ENCODE assay signal across 2 cellular contexts in the genomic region with DNA sequence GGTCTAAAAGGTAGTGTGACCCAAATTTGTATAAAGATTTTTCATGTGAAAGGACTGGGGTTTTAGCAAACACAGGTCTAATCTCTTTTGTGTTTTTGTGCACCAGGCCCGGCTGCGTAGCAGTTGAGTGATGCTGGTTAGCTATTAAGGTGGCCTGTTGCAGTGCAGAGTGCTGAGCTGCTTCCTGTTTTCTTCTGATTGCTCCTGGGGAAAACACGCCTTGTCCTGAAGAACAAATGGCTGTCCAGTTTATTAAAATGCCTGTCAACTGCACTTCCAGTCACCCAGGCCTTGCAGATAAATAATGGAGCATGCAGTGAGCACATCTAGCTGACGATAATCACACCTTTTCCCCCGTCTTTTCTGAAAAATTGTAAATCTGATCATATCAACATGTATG.
TF ChIP-seq lines count a peak whose summit lies in the region.

No MANE protein-coding gene starts in this region.

TF ChIP-seq in PFSK-1, 5 proteins besides CTCF, POLR2A, EP300 and RAD21 (continued from another document):
- TF ChIP-seq SIN3A (IDR thresholded peaks at IDR 0.05; ENCODE audit: borderline replicate concordance, insufficient read depth, low read length) (peak; percentile 76; the same call in 1 of the 2 replicates), FOXP2 (optimal IDR thresholded peaks at IDR 0.05; ENCODE audit: borderline replicate concordance, extremely low read depth, extremely low read length, insufficient read depth) (no peak)
- TF ChIP-seq, protein P1, sequence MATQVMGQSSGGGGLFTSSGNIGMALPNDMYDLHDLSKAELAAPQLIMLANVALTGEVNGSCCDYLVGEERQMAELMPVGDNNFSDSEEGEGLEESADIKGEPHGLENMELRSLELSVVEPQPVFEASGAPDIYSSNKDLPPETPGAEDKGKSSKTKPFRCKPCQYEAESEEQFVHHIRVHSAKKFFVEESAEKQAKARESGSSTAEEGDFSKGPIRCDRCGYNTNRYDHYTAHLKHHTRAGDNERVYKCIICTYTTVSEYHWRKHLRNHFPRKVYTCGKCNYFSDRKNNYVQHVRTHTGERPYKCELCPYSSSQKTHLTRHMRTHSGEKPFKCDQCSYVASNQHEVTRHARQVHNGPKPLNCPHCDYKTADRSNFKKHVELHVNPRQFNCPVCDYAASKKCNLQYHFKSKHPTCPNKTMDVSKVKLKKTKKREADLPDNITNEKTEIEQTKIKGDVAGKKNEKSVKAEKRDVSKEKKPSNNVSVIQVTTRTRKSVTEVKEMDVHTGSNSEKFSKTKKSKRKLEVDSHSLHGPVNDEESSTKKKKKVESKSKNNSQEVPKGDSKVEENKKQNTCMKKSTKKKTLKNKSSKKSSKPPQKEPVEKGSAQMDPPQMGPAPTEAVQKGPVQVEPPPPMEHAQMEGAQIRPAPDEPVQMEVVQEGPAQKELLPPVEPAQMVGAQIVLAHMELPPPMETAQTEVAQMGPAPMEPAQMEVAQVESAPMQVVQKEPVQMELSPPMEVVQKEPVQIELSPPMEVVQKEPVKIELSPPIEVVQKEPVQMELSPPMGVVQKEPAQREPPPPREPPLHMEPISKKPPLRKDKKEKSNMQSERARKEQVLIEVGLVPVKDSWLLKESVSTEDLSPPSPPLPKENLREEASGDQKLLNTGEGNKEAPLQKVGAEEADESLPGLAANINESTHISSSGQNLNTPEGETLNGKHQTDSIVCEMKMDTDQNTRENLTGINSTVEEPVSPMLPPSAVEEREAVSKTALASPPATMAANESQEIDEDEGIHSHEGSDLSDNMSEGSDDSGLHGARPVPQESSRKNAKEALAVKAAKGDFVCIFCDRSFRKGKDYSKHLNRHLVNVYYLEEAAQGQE (IDR thresholded peaks at IDR 0.05; ENCODE audit: insufficient read depth in 1 of 2, low read depth in 2 of 2, low read length in 2 of 2) = peak in 1 of 2 experiments; percentile 43; a peak in 1 of 4 replicates

TF ChIP-seq in neural cell, 6 proteins besides CTCF, POLR2A, EP300 and RAD21 (continued from another document):
- TF ChIP-seq, protein P1 (IDR thresholded peaks at IDR 0.05; ENCODE audit: borderline replicate concordance) = peak; percentile 30
- TF ChIP-seq MXI1 (conservative IDR thresholded peaks at IDR 0.05; ENCODE audit: poor library complexity, severe bottlenecking) (peak; percentile 66), EZH2 (IDR thresholded peaks at IDR 0.05; ENCODE audit: borderline replicate concordance, insufficient read depth, low read length, poor library complexity, severe bottlenecking) (no peak), TAF1 (IDR thresholded peaks at IDR 0.05; ENCODE audit: low read depth) (peak; percentile 87)
